Comparison of ENCODE assay signal across 1 cellular context in genomic region chr1:27192039-27192529, GRCh38.
TF ChIP-seq lines count a peak whose summit lies in the region.

No MANE protein-coding gene starts in this region.

TF ChIP-seq in HepG2, 621 proteins besides CTCF, POLR2A, EP300 and RAD21 (continued from another document and continues in another):
- no peak for TF ChIP-seq ZNF580 (CRISPR knock-in tag; IDR thresholded peaks at IDR 0.05; ENCODE audit: borderline replicate concordance, low read depth)
- no peak for TF ChIP-seq ZSCAN25 (CRISPR knock-in tag; IDR thresholded peaks at IDR 0.05)
- TF ChIP-seq NR1H2 (CRISPR knock-in tag; IDR thresholded peaks at IDR 0.05; ENCODE audit: borderline replicate concordance, low read depth), result no peak
- peak; percentile 25; the same call in 1 of the 2 replicates for TF ChIP-seq ZNF652 (CRISPR knock-in tag; IDR thresholded peaks at IDR 0.05; ENCODE audit: borderline replicate concordance, low read depth)
- no peak for TF ChIP-seq KLF15 (CRISPR knock-in tag; IDR thresholded peaks at IDR 0.05; ENCODE audit: borderline replicate concordance)
- TF ChIP-seq HOXA5 (CRISPR knock-in tag; IDR thresholded peaks at IDR 0.05), result 0 out of 2 replicates have a peak, but pooled peaks have one; percentile 39
- peak; percentile 27; the same call in 1 of the 2 replicates for TF ChIP-seq SOX5 (CRISPR knock-in tag; IDR thresholded peaks at IDR 0.05; ENCODE audit: borderline replicate concordance)
- TF ChIP-seq ISL2 (CRISPR knock-in tag; IDR thresholded peaks at IDR 0.05), result 0 out of 2 replicates have a peak, but pooled peaks have one; percentile 21
- TF ChIP-seq KLF9 (CRISPR knock-in tag; IDR thresholded peaks at IDR 0.05; ENCODE audit: low read depth), result no peak
- TF ChIP-seq TARDBP (CRISPR knock-in tag; IDR thresholded peaks at IDR 0.05), result no peak
- no peak for TF ChIP-seq PRPF4 (IDR thresholded peaks at IDR 0.05; ENCODE audit: low read depth, low read length, poor library complexity, severe bottlenecking)
- TF ChIP-seq PATZ1 (CRISPR knock-in tag; IDR thresholded peaks at IDR 0.05), result peak; percentile 59
- TF ChIP-seq ZNF781 (CRISPR knock-in tag; IDR thresholded peaks at IDR 0.05; ENCODE audit: borderline replicate concordance, not compliant biosample characterization), result no peak
- no peak for TF ChIP-seq GMEB2 (CRISPR knock-in tag; IDR thresholded peaks at IDR 0.05; ENCODE audit: low read depth)
- no peak for TF ChIP-seq ZBTB4 (CRISPR knock-in tag; IDR thresholded peaks at IDR 0.05; ENCODE audit: borderline replicate concordance)
- no peak for TF ChIP-seq ZSCAN22 (CRISPR knock-in tag; IDR thresholded peaks at IDR 0.05)
- no peak for TF ChIP-seq TSC22D2 (CRISPR knock-in tag; IDR thresholded peaks at IDR 0.05; ENCODE audit: borderline replicate concordance)
- no peak for TF ChIP-seq FOXA1 (IDR thresholded peaks at IDR 0.05)
- TF ChIP-seq FOXA1 (CRISPR knock-in tag; IDR thresholded peaks at IDR 0.05), result peak; percentile 79
- 0 out of 2 replicates have a peak, but pooled peaks have one; percentile 31 for TF ChIP-seq ZBTB20 (CRISPR knock-in tag; IDR thresholded peaks at IDR 0.05; ENCODE audit: borderline replicate concordance, low read depth)
- no peak for TF ChIP-seq STAT5B (CRISPR knock-in tag; IDR thresholded peaks at IDR 0.05)
- no peak for TF ChIP-seq MIER2 (CRISPR knock-in tag; IDR thresholded peaks at IDR 0.05)
- no peak for TF ChIP-seq ZNF737 (CRISPR knock-in tag; IDR thresholded peaks at IDR 0.05; ENCODE audit: borderline replicate concordance)
- no peak for TF ChIP-seq U2AF1 (optimal IDR thresholded peaks at IDR 0.05; ENCODE audit: low read depth, low read length)
- TF ChIP-seq PCBP1 (IDR thresholded peaks at IDR 0.05; ENCODE audit: borderline replicate concordance, low read depth, low read length), result no peak
- no peak for TF ChIP-seq SP1 (IDR thresholded peaks at IDR 0.05)
- TF ChIP-seq SP1 (CRISPR knock-in tag; IDR thresholded peaks at IDR 0.05), result no peak
- TF ChIP-seq ZFP41 (CRISPR knock-in tag; IDR thresholded peaks at IDR 0.05; ENCODE audit: borderline replicate concordance), result no peak
- peak; percentile 58 for TF ChIP-seq GATAD2A (CRISPR knock-in tag; IDR thresholded peaks at IDR 0.05)
- TF ChIP-seq ZBED4 (CRISPR knock-in tag; IDR thresholded peaks at IDR 0.05; ENCODE audit: borderline replicate concordance), result no peak
- 0 out of 2 replicates have a peak, but pooled peaks have one; percentile 33 for TF ChIP-seq ZGPAT (CRISPR knock-in tag; IDR thresholded peaks at IDR 0.05)
- peak; percentile 40; the same call in 1 of the 2 replicates for TF ChIP-seq HNF4G (IDR thresholded peaks at IDR 0.05; ENCODE audit: borderline replicate concordance, low read depth, low read length)
- no peak for TF ChIP-seq HNF4G (CRISPR knock-in tag; IDR thresholded peaks at IDR 0.05; ENCODE audit: borderline replicate concordance, low read depth)
- no peak for TF ChIP-seq MATR3 (CRISPR knock-in tag; IDR thresholded peaks at IDR 0.05)
- no peak for TF ChIP-seq ZNF10 (CRISPR knock-in tag; IDR thresholded peaks at IDR 0.05; ENCODE audit: borderline replicate concordance, low read depth)
- no peak for TF ChIP-seq RARG (CRISPR knock-in tag; IDR thresholded peaks at IDR 0.05; ENCODE audit: low read depth)
- TF ChIP-seq ZSCAN21 (CRISPR knock-in tag; IDR thresholded peaks at IDR 0.05; ENCODE audit: borderline replicate concordance), result no peak; the same call in 1 of the 2 replicates
- no peak for TF ChIP-seq DMAP1 (CRISPR knock-in tag; IDR thresholded peaks at IDR 0.05)
- no peak for TF ChIP-seq RBFOX2 (IDR thresholded peaks at IDR 0.05; ENCODE audit: low read depth, low read length)
- no peak for TF ChIP-seq SRSF4 (IDR thresholded peaks at IDR 0.05; ENCODE audit: low read depth, low read length, poor library complexity, severe bottlenecking)
- no peak for TF ChIP-seq ZNF564 (CRISPR knock-in tag; IDR thresholded peaks at IDR 0.05)
- no peak for TF ChIP-seq ZNF276 (CRISPR knock-in tag; IDR thresholded peaks at IDR 0.05; ENCODE audit: low read depth)
- TF ChIP-seq ZNF687 (CRISPR knock-in tag; IDR thresholded peaks at IDR 0.05), result peak; percentile 29; the same call in 1 of the 2 replicates
- no peak for TF ChIP-seq SNAPC2 (CRISPR knock-in tag; IDR thresholded peaks at IDR 0.05)
- TF ChIP-seq ZNF549 (CRISPR knock-in tag; IDR thresholded peaks at IDR 0.05), result no peak
- TF ChIP-seq ZNF431 (CRISPR knock-in tag; IDR thresholded peaks at IDR 0.05; ENCODE audit: borderline replicate concordance, low read depth), result no peak
- TF ChIP-seq SALL2 (CRISPR knock-in tag; IDR thresholded peaks at IDR 0.05), result no peak
- TF ChIP-seq SALL1 (CRISPR knock-in tag; IDR thresholded peaks at IDR 0.05), result peak; percentile 62
- TF ChIP-seq JUND (CRISPR knock-in tag; IDR thresholded peaks at IDR 0.05), result 0 out of 2 replicates have a peak, but pooled peaks have one; percentile 36
